ENCODE assay signal across 10 cellular contexts in the genomic region with DNA sequence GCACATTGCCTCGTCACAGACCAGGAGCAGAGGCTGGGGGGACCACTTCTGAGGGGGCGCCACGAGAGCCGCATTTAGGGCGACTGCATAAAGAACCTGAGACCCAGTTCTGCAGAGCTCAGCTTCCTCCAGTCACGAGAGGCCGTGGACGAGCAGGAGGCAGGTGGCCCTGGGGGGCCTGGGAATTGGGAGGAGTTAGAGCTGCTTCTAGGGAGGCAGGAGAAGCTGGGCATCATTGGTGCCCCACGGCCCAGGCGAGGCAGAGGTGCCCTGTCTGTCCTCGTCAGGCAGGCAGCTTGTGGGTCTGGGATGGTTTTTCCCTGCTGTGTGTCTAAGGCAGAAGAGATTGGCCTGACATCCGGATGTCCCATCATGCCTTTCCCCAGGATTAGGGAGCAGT.
"Had no signal": no experiment of that assay in that cellular context is flagged by ENCODE, and none has a peak within 500 bp of the region (broad histone marks: within the 10 kb centered on the region; RNA-seq: fewer than 3 reads in every experiment).

No MANE protein-coding gene starts in this region.

- ATAC-seq: HCT116, HepG2, K562 had no signal

- H3K9ac ChIP-seq: GM23248 had no signal

- H3K36me3 ChIP-seq: HAP-1 had no signal

- H3K9me3 ChIP-seq: HAP-1 had no signal

- H3K27ac ChIP-seq: GM23248, HL-60 had no signal

- DNase-seq: GM23248, GOT3, H7, HFFc6, KG1 had no signal

- H3K4me3 ChIP-seq: GM23248, HAP-1, K562 had no signal

- H3K4me1 ChIP-seq: HAP-1 had no signal

- H2AFZ ChIP-seq: GM23248 had no signal
